Comparison of ENCODE assay signal across 17 cellular contexts in genomic region chr9:93633492-93634221, GRCh38.
"Had no signal": no experiment of that assay in that cellular context is flagged by ENCODE, and none has a peak within 500 bp of the region (broad histone marks: within the 10 kb centered on the region; RNA-seq: fewer than 3 reads in every experiment).

No MANE protein-coding gene starts in this region.

- H3K4me3 ChIP-seq: hepatocyte, SK-N-MC, stomach, thyroid gland had no signal

- H3K4me2 ChIP-seq: hepatocyte had no signal

- H3K4me3 Mint-ChIP-seq: activated CD8-positive, alpha-beta T cell treated with anti-CD3 and anti-CD28 coated beads for 36 hours; activated naive CD4-positive, alpha-beta T cell treated with anti-CD3 and anti-CD28 coated beads, Interleukin-2, amount 10 ng/mL, durations not matched to agents 7 days and 5 days; activated T-helper 17 cell treated with anti-CD3 and anti-CD28 coated beads, Interleukin-2, amount 50 U/mL, for 72 hours; central memory CD8-positive, alpha-beta T cell; nephron progenitor cell; T-cell had no signal

- H3K27ac Mint-ChIP-seq: activated CD8-positive, alpha-beta T cell treated with anti-CD3 and anti-CD28 coated beads for 36 hours; activated T-helper 17 cell treated with anti-CD3 and anti-CD28 coated beads, Interleukin-2, amount 50 U/mL, for 72 hours; nephron progenitor cell; T-cell had no signal

- H3K9me3 ChIP-seq: thyroid gland had no signal

- H3K4me1 ChIP-seq: thyroid gland had no signal

- H3K27me3 ChIP-seq: hepatocyte, stomach, thyroid gland had no signal

- H3K27ac ChIP-seq: hepatocyte, SK-N-MC, stomach, thyroid gland, VCaP had no signal

- DNase-seq: activated CD8-positive, alpha-beta T cell treated with anti-CD3 and anti-CD28 coated beads for 36 hours; activated naive CD4-positive, alpha-beta T cell treated with anti-CD3 and anti-CD28 coated beads, Interleukin-2, amount 10 ng/mL, durations not matched to agents 7 days and 5 days; activated T-cell treated with anti-CD3 and anti-CD28 coated beads for 4 hours; dermis blood vessel endothelial cell; erythroblast; left cardiac atrium; nephron progenitor cell; stimulated activated CD4-positive, alpha-beta T cell treated with anti-CD3 and anti-CD28 coated beads, Interleukin-15, amount 100 ng/mL, for 24 hours; stimulated activated CD4-positive, alpha-beta T cell treated with anti-CD3 and anti-CD28 coated beads, Interleukin-4, amount 100 ng/mL, for 24 hours; stomach; thyroid gland had no signal

- H3K27me3 Mint-ChIP-seq: activated CD8-positive, alpha-beta T cell treated with anti-CD3 and anti-CD28 coated beads for 36 hours; activated naive CD4-positive, alpha-beta T cell treated with anti-CD3 and anti-CD28 coated beads, Interleukin-2, amount 10 ng/mL, durations not matched to agents 7 days and 5 days; activated T-helper 17 cell treated with anti-CD3 and anti-CD28 coated beads, Interleukin-2, amount 50 U/mL, for 72 hours; central memory CD8-positive, alpha-beta T cell; T-cell had no signal

- H2AFZ ChIP-seq: hepatocyte had no signal

- ATAC-seq: activated CD8-positive, alpha-beta T cell treated with anti-CD3 and anti-CD28 coated beads for 36 hours; activated T-helper 17 cell treated with anti-CD3 and anti-CD28 coated beads, Interleukin-2, amount 50 U/mL, for 72 hours; left cardiac atrium; T-cell had no signal

- H3K4me1 Mint-ChIP-seq: activated naive CD4-positive, alpha-beta T cell treated with anti-CD3 and anti-CD28 coated beads, Interleukin-2, amount 10 ng/mL, durations not matched to agents 7 days and 5 days; T-cell had no signal
